30 cellular contexts compared by ENCODE assay signal in genomic region chr1:69196071-69196470, GRCh38.
"Had no signal": no experiment of that assay in that cellular context is flagged by ENCODE, and none has a peak within 500 bp of the region (broad histone marks: within the 10 kb centered on the region; RNA-seq: fewer than 3 reads in every experiment).

No MANE protein-coding gene starts in this region.

- ATAC-seq: activated CD4-positive, CD25-positive, alpha-beta regulatory T cell treated with anti-CD3 and anti-CD28 coated beads, Interleukin-2, amount 50 U/mL, for 24 hours; activated CD8-positive, alpha-beta T cell treated with anti-CD3 and anti-CD28 coated beads for 36 hours; activated T-cell treated with anti-CD3 and anti-CD28 coated beads, Interleukin-2, amount 50 U/mL, for 4 hours; activated T-helper 17 cell treated with anti-CD3 and anti-CD28 coated beads, Interleukin-2, amount 50 U/mL, for 72 hours; body of pancreas; esophagus mucosa; gastroesophageal sphincter; heart right ventricle; T-helper 17 cell had no signal

- DNase-seq: activated B cell treated with CpG ODN at 0.5 μM for 24 hours; activated CD4-positive, alpha-beta T cell treated with anti-CD3 and anti-CD28 coated beads for 48 hours; activated CD4-positive, alpha-beta T cell treated with anti-CD3 and anti-CD28 coated beads, Interleukin-2, amount 50 U/mL, for 1 hour; activated CD4-positive, alpha-beta T cell treated with anti-CD3 and anti-CD28 coated beads, Interleukin-2, amount 50 U/mL, for 48 hours; activated CD8-positive, alpha-beta memory T cell treated with anti-CD3 and anti-CD28 coated beads for 24 hours; activated CD8-positive, alpha-beta T cell treated with anti-CD3 and anti-CD28 coated beads for 36 hours; activated effector memory CD4-positive, alpha-beta T cell treated with Interleukin-2 at 50 U/mL for 16 hours; activated gamma-delta T cell treated with Interleukin-2 at 50 U/mL for 16 hours; activated naive CD4-positive, alpha-beta T cell treated with anti-CD3 and anti-CD28 coated beads, Interleukin-2, amount 50 U/mL, for 16 hours; activated naive CD4-positive, alpha-beta T cell treated with Interleukin-2 at 50 U/mL for 16 hours; activated T-cell treated with anti-CD3 and anti-CD28 coated beads, Interleukin-2, amount 50 U/mL, for 4 hours; amniotic stem cell; anterior cingulate cortex; body of pancreas; central memory CD4-positive, alpha-beta T cell; cerebellar nuclear complex; colonic mucosa; dorsolateral prefrontal cortex; effector memory CD4-positive, alpha-beta T cell; endodermal cell; foreskin melanocyte; heart right ventricle; T-helper 17 cell; T1000; WERI-Rb-1 had no signal

- H3K27ac ChIP-seq: body of pancreas, colonic mucosa, gastroesophageal sphincter, heart right ventricle, hepatocyte, WERI-Rb-1 had no signal
